Comparison of ENCODE assay signal across 1 cellular context in genomic region chr6:166344921-166345320, GRCh38.
TF ChIP-seq lines count a peak whose summit lies in the region.
"Not testable (repeated sequence)": the region's sequence is repeated elsewhere in the genome, so short reads cannot be mapped to it uniquely, and the experiment has no call there.

No MANE protein-coding gene starts in this region.

TF ChIP-seq in K562, 482 proteins besides CTCF, POLR2A, EP300 and RAD21:
- peak; percentile 42 for TF ChIP-seq TCF3 (CRISPR knock-in tag; IDR thresholded peaks at IDR 0.05)
- TF ChIP-seq ARID1B (IDR thresholded peaks at IDR 0.05): 0 out of 2 replicates have a peak, but pooled peaks have one; percentile 19
- TF ChIP-seq CBFA2T3 (IDR thresholded peaks at IDR 0.05): peak; percentile 62
- 0 out of 2 replicates have a peak, but pooled peaks have one; percentile 23 for TF ChIP-seq CBFA2T2 (conservative IDR thresholded peaks at IDR 0.05)
- TF ChIP-seq SMAD4 (CRISPR knock-in tag; conservative IDR thresholded peaks at IDR 0.05): peak; percentile 46; the same call in 1 of the 2 replicates
- peak; percentile 85 for TF ChIP-seq MEIS2 (IDR thresholded peaks at IDR 0.05; ENCODE audit: partially characterized antibody)
- not testable (repeated sequence) for TF ChIP-seq PBX2 (CRISPR knock-in tag; IDR thresholded peaks at IDR 0.05; ENCODE audit: low read depth); TEAD4 (CRISPR knock-in tag; IDR thresholded peaks at IDR 0.05; ENCODE audit: borderline replicate concordance)
- TF ChIP-seq PBX2 (tag; conservative IDR thresholded peaks at IDR 0.05; ENCODE audit: low read depth): peak; percentile 72
- 0 out of 2 replicates have a peak, but pooled peaks have one; percentile 17 for TF ChIP-seq TEAD4 (IDR thresholded peaks at IDR 0.05; ENCODE audit: low read length)
- TF ChIP-seq ZFX (CRISPR knock-in tag; IDR thresholded peaks at IDR 0.05): peak; percentile 25; the same call in 1 of the 2 replicates
- peak; percentile 89 for TF ChIP-seq PKNOX1 (IDR thresholded peaks at IDR 0.05)
- peak; percentile 42; the same call in 1 of the 2 replicates for TF ChIP-seq BCOR (IDR thresholded peaks at IDR 0.05)
